In genomic region chr7:77258014-77258413, GRCh38 we compare ENCODE assay signal across 13 cellular contexts. TPM values are rescaled to one million over a fixed set of nuclear protein-coding genes. Genes with fewer than 3 reads are reported as not detected.
DNase-seq lines count a peak whose midpoint lies in the region; ATAC-seq and TF ChIP-seq lines count a peak whose summit lies in the region.
"Had no signal": no experiment of that assay in that cellular context is flagged by ENCODE, and none has a peak within 500 bp of the region (broad histone marks: within the 10 kb centered on the region; RNA-seq: fewer than 3 reads in every experiment).

No MANE protein-coding gene starts in this region.

- intact Hi-C loops in left lung (cut with DNase I), result no loop called here

- DNase-seq in SIG-M5 treated with dmso at 0.1 percent for 504 hours (lab: John Stamatoyannopoulos, UW; ENCODE audit: unreplicated experiment), result peak; percentile 69
- no peak for DNase-seq in SIG-M5 (lab: John Stamatoyannopoulos, UW)
- peak; percentile 51 for DNase-seq in HT1080 (ENCODE audit: low read depth)
- peak; percentile 15 for DNase-seq in SKM-1 (lab: John Stamatoyannopoulos, UW; ENCODE audit: unreplicated experiment)
- DNase-seq in kidney tubule cell (ENCODE audit: low spot score), result peak; percentile 61
- no peak for DNase-seq in left lung
- DNase-seq: activated naive CD8-positive, alpha-beta T cell treated with anti-CD3 and anti-CD28 coated beads for 36 hours; caudate nucleus; NCI-H748 treated with DMSO at 0.1 percent for 48 hours; SJCRH30; thyroid gland had no signal

- H3K4me1 ChIP-seq in left lung, result no peaks in the 10 kb centered on the region
- H3K4me1 ChIP-seq: SJCRH30, thyroid gland had no signal

- no peaks in the 10 kb centered on the region for H3K9me3 ChIP-seq in left lung
- H3K9me3 ChIP-seq: SJCRH30, thyroid gland had no signal

- H3K27me3 ChIP-seq in left lung, result no peaks in the 10 kb centered on the region
- H3K27me3 ChIP-seq: SJCRH30, thyroid gland had no signal

- TF ChIP-seq CTCF in left lung (IDR thresholded peaks at IDR 0.05), result no peak

- H3K36me3 ChIP-seq in left lung, result no peaks in the 10 kb centered on the region
- H3K36me3 ChIP-seq: SJCRH30, thyroid gland had no signal

- ATAC-seq in HG03342 (IDR thresholded peaks at IDR 0.05; ENCODE audit: unreplicated experiment), result no peak
- no peak for ATAC-seq in left lung
- ATAC-seq in GM18519 (IDR thresholded peaks at IDR 0.05; ENCODE audit: low FRiP score, unreplicated experiment), result no peak

- no peak overlapping the region for H3K27ac ChIP-seq in left lung
- H3K27ac ChIP-seq: SJCRH30, thyroid gland had no signal

- H3K4me3 ChIP-seq in left lung, result no peak overlapping the region
- H3K4me3 ChIP-seq: SJCRH30, thyroid gland had no signal

RNA-seq across cellular contexts. Expression of gene FGL2, which starts 58.4 kb away (rescaled TPM):
- total RNA-seq in HT1080 (2014; rRNA removed; shearing (Covaris generic)), result not detected in 2 replicates
- polyA plus RNA-seq in HT1080 (2015; cell fraction: cytosol; rRNA removed), result not detected in 2 replicates
- not detected in 2 replicates for polyA plus RNA-seq in HT1080 (2015; cell fraction: nucleus; rRNA removed)
- total RNA-seq in left lung, result 10 to 100 TPM; 21.0 to 29.1 TPM

Comparison
In these comparisons a context has a peak if more than half of its experiments do, and no peak if none do; other contexts are left out.
1. DNase-seq: peak in SIG-M5 treated with dmso at 0.1 percent for 504 hours (single experiment), HT1080 (single experiment), SKM-1 (single experiment) and kidney tubule cell (single experiment); none in SIG-M5 (single experiment) and left lung (0 of 2).
2. RNA of gene FGL2, which starts 58.4 kb away (total RNA-seq): 21.0 to 29.1 TPM in left lung; not detected in HT1080; every median in the first group is over 10 times any median in the second.